8 cellular contexts compared by ENCODE assay signal in genomic region chr17:42422412-42422957, GRCh38. TPM values are rescaled to one million over a fixed set of nuclear protein-coding genes. Genes with fewer than 3 reads are reported as not detected.
DNase-seq lines count a peak whose midpoint lies in the region; ATAC-seq and TF ChIP-seq lines count a peak whose summit lies in the region.

No MANE protein-coding gene starts in this region.

- ATAC-seq in omental fat pad (ENCODE audit: low FRiP score) (peak; percentile 2), GM18519 (IDR thresholded peaks at IDR 0.05; ENCODE audit: low FRiP score, unreplicated experiment) (no peak)

- peak overlapping the region; percentile 98 for H3K4me3 ChIP-seq in fibroblast of the aortic adventitia (ENCODE audit: low read depth, low read length)

- no peak for TF ChIP-seq CTCF in fibroblast of the aortic adventitia (IDR thresholded peaks at IDR 0.05; ENCODE audit: insufficient read depth, low read length)
- TF ChIP-seq CTCF in omental fat pad (IDR thresholded peaks at IDR 0.05): no peak

- DNase-seq in activated effector memory CD4-positive, alpha-beta T cell treated with anti-CD3 and anti-CD28 coated beads, Interleukin-2, amount 50 U/mL, for 16 hours: peak; percentile 69
- DNase-seq in activated effector memory CD4-positive, alpha-beta T cell treated with Interleukin-2 at 50 U/mL for 16 hours: no peak
- peak; percentile 54 for DNase-seq in activated T-cell treated with anti-CD3 and anti-CD28 coated beads, Interleukin-2, amount 50 U/mL, for 1 hour
- no peak for DNase-seq in fibroblast of the aortic adventitia (ENCODE audit: low read depth)
- DNase-seq in omental fat pad (ENCODE audit: low spot score): no peak
- no peak for DNase-seq in cerebellum (ENCODE audit: low spot score)
- DNase-seq in amniotic stem cell (lab: John Stamatoyannopoulos, UW): no peak

RNA-seq across cellular contexts. Expression of gene CAVIN1, which starts 0.6 kb away (rescaled TPM):
- total RNA-seq in fibroblast of the aortic adventitia (ENCODE audit: low replicate concordance) (639 and 721 TPM in 2 replicates), omental fat pad (100 to 1,000 TPM; 479 to 598 (median 526) TPM), cerebellum (6.5 TPM)

RNA-seq across cellular contexts. Expression of gene STAT3, which starts 34.2 kb away (rescaled TPM):
- total RNA-seq in fibroblast of the aortic adventitia (ENCODE audit: low replicate concordance): 103 and 137 TPM in 2 replicates
- 100 to 1,000 TPM; 214 to 433 (median 280) TPM for total RNA-seq in omental fat pad
- 47.9 TPM for total RNA-seq in cerebellum

RNA-seq across cellular contexts. Expression of gene ATP6V0A1, which starts 36.2 kb away (rescaled TPM):
- total RNA-seq in fibroblast of the aortic adventitia (ENCODE audit: low replicate concordance) (40.0 and 60.6 TPM in 2 replicates), omental fat pad (100 to 1,000 TPM in 1 of 4 donors, 10 to 100 TPM in 3; 76.7 to 106 (median 89.2) TPM), cerebellum (210 TPM)

Comparison
In these comparisons a context has a peak if more than half of its experiments do, and no peak if none do; other contexts are left out.
1. DNase-seq: peak in activated effector memory CD4-positive, alpha-beta T cell treated with anti-CD3 and anti-CD28 coated beads, Interleukin-2, amount 50 U/mL, for 16 hours (single experiment) and activated T-cell treated with anti-CD3 and anti-CD28 coated beads, Interleukin-2, amount 50 U/mL, for 1 hour (single experiment); none in activated effector memory CD4-positive, alpha-beta T cell treated with Interleukin-2 at 50 U/mL for 16 hours (single experiment), fibroblast of the aortic adventitia (single experiment), omental fat pad (single experiment), cerebellum (single experiment) and amniotic stem cell (single experiment).
2. RNA of gene CAVIN1, which starts 0.6 kb away (total RNA-seq): 639 to 721 TPM in fibroblast of the aortic adventitia and 479 to 598 TPM in omental fat pad; 6.5 TPM in cerebellum (single experiment); every median in the first group is over 10 times any median in the second.